ENCODE assay signal across 39 cellular contexts in the genomic region with DNA sequence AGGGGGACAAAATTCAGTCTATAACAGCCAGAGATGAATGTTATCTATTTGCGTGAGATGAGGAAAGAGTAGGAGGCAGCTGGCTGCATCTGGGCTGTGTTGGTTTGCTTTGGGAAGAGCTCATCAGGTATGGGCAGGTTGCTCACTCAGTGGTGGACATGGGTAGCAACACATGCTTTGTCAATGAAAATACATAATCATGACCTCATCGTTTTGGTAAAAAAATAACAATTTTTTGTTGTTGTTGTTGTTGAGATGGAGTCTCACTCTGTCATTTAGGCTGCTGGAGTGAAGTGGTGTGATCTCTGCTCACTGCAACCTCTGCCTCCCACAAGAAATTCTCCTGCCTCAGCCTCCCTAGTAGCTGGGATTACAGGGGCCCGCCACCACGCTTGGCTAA. TPM values are rescaled to one million over a fixed set of nuclear protein-coding genes. Genes with fewer than 3 reads are reported as not detected.
"Had no signal": no experiment of that assay in that cellular context is flagged by ENCODE, and none has a peak within 500 bp of the region (broad histone marks: within the 10 kb centered on the region; RNA-seq: fewer than 3 reads in every experiment).

No MANE protein-coding gene starts in this region.

- H3K9me3 Mint-ChIP-seq: activated B cell treated with CpG ODN at 0.5 μM for 24 hours; activated CD4-positive, alpha-beta memory T cell treated with anti-CD3 and anti-CD28 coated beads for 36 hours; activated CD4-positive, alpha-beta T cell treated with anti-CD3 and anti-CD28 coated beads, Interleukin-2, amount 10 ng/mL, durations not matched to agents 24 days and 14 days; activated CD8-positive, alpha-beta T cell treated with anti-CD3 and anti-CD28 coated beads for 36 hours; activated naive CD4-positive, alpha-beta T cell treated with anti-CD3 and anti-CD28 coated beads for 36 hours; activated naive CD4-positive, alpha-beta T cell treated with anti-CD3 and anti-CD28 coated beads, Interleukin-2, amount 50 U/mL, for 72 hours; activated naive CD8-positive, alpha-beta T cell treated with anti-CD3 and anti-CD28 coated beads for 36 hours; activated T-cell treated with anti-CD3 and anti-CD28 coated beads, Interleukin-2, amount 50 U/mL, for 4 hours; activated T-cell treated with anti-CD3 and anti-CD28 coated beads, Interleukin-2, amount 50 U/mL, for 72 hours; activated T-helper 1 cell treated with anti-CD3 and anti-CD28 coated beads, Interleukin-12 subunit alpha, Interleukin-12 subunit beta, Interleukin-2, Interleukin-4 antibody, amounts not matched to agents 30 ng/mL and 10 ng/mL and 1 ng/mL, durations not matched to agents 14 hours and 24 hours and 36 hours; activated T-helper 17 cell treated with anti-CD3 and anti-CD28 coated beads, Interleukin-2, amount 50 U/mL, for 72 hours; central memory CD8-positive, alpha-beta T cell; T-helper 1 cell treated with Interleukin-12 subunit alpha and Interleukin-12 subunit beta and Interleukin-4 antibody, amounts not matched to agents 30 μg/mL and 1 μg/mL, for 36 hours; T-helper 2 cell treated with Interferon-gamma antibody and Interleukin-4, amounts not matched to agents 5 μg/mL and 100 μg/mL, for 36 hours had no signal

- H3K9me3 ChIP-seq: adrenal gland had no signal

- ATAC-seq: activated CD8-positive, alpha-beta T cell treated with anti-CD3 and anti-CD28 coated beads for 36 hours; activated naive CD4-positive, alpha-beta T cell treated with anti-CD3 and anti-CD28 coated beads, Interleukin-2, amount 50 U/mL, for 72 hours; activated T-cell treated with anti-CD3 and anti-CD28 coated beads, Interleukin-2, amount 50 U/mL, for 4 hours; activated T-cell treated with anti-CD3 and anti-CD28 coated beads, Interleukin-2, amount 50 U/mL, for 72 hours; activated T-helper 17 cell treated with anti-CD3 and anti-CD28 coated beads, Interleukin-2, amount 50 U/mL, for 72 hours had no signal

- H3K27me3 ChIP-seq: adrenal gland, cardiac muscle cell had no signal

- H3K4me1 ChIP-seq: adrenal gland had no signal

- H3K4me1 Mint-ChIP-seq: activated B cell treated with CpG ODN at 0.5 μM for 24 hours; activated CD4-positive, alpha-beta T cell treated with anti-CD3 and anti-CD28 coated beads, Interleukin-2, amount 10 ng/mL, durations not matched to agents 24 days and 14 days; activated naive CD8-positive, alpha-beta T cell treated with anti-CD3 and anti-CD28 coated beads for 36 hours; activated T-helper 17 cell treated with anti-CD3 and anti-CD28 coated beads, Interleukin-2, amount 50 U/mL, for 72 hours; brain; central memory CD8-positive, alpha-beta T cell had no signal

- H3K4me3 ChIP-seq: adrenal gland, cardiac muscle cell had no signal

- FAIRE-seq: bronchial epithelial cell, TTC549 had no signal

- H3K27me3 Mint-ChIP-seq: activated B cell treated with CpG ODN at 0.5 μM for 24 hours; activated CD4-positive, alpha-beta memory T cell treated with anti-CD3 and anti-CD28 coated beads for 36 hours; activated CD8-positive, alpha-beta T cell treated with anti-CD3 and anti-CD28 coated beads for 36 hours; activated naive CD8-positive, alpha-beta T cell treated with anti-CD3 and anti-CD28 coated beads for 36 hours; activated T-helper 17 cell treated with anti-CD3 and anti-CD28 coated beads, Interleukin-2, amount 50 U/mL, for 72 hours; brain; central memory CD8-positive, alpha-beta T cell had no signal

- H3K27ac ChIP-seq: adrenal gland, cardiac muscle cell, VCaP had no signal

- H3K36me3 Mint-ChIP-seq: activated CD4-positive, alpha-beta memory T cell treated with anti-CD3 and anti-CD28 coated beads for 36 hours; activated naive CD4-positive, alpha-beta T cell treated with anti-CD3 and anti-CD28 coated beads, Interleukin-2, amount 50 U/mL, for 72 hours; activated naive CD8-positive, alpha-beta T cell treated with anti-CD3 and anti-CD28 coated beads for 36 hours; brain had no signal

- H3K4me3 Mint-ChIP-seq: activated B cell treated with CpG ODN at 0.5 μM for 24 hours; activated CD4-positive, alpha-beta memory T cell treated with anti-CD3 and anti-CD28 coated beads for 36 hours; activated CD4-positive, alpha-beta T cell treated with anti-CD3 and anti-CD28 coated beads, Interleukin-2, amount 10 ng/mL, durations not matched to agents 24 days and 14 days; activated CD8-positive, alpha-beta T cell treated with anti-CD3 and anti-CD28 coated beads for 36 hours; activated naive CD4-positive, alpha-beta T cell treated with anti-CD3 and anti-CD28 coated beads for 36 hours; activated naive CD8-positive, alpha-beta T cell treated with anti-CD3 and anti-CD28 coated beads for 36 hours; activated T-cell treated with anti-CD3 and anti-CD28 coated beads, Interleukin-2, amount 50 U/mL, for 4 hours; activated T-cell treated with anti-CD3 and anti-CD28 coated beads, Interleukin-2, amount 50 U/mL, for 72 hours; activated T-helper 1 cell treated with anti-CD3 and anti-CD28 coated beads, Interleukin-12 subunit alpha, Interleukin-12 subunit beta, Interleukin-2, Interleukin-4 antibody, amounts not matched to agents 30 ng/mL and 10 ng/mL and 1 ng/mL, durations not matched to agents 14 hours and 24 hours and 36 hours; activated T-helper 17 cell treated with anti-CD3 and anti-CD28 coated beads, Interleukin-2, amount 50 U/mL, for 72 hours; brain; central memory CD8-positive, alpha-beta T cell; T-helper 1 cell treated with Interleukin-12 subunit alpha and Interleukin-12 subunit beta and Interleukin-4 antibody, amounts not matched to agents 30 μg/mL and 1 μg/mL, for 36 hours; T-helper 2 cell treated with Interferon-gamma antibody and Interleukin-4, amounts not matched to agents 5 μg/mL and 100 μg/mL, for 36 hours had no signal

- DNase-seq: activated B cell treated with CpG ODN at 0.5 μM for 24 hours; activated CD4-positive, alpha-beta memory T cell treated with anti-CD3 and anti-CD28 coated beads for 36 hours; activated CD4-positive, alpha-beta T cell treated with anti-CD3 and anti-CD28 coated beads for 4 hours; activated CD4-positive, alpha-beta T cell treated with anti-CD3 and anti-CD28 coated beads, Interleukin-2, amount 10 ng/mL, durations not matched to agents 24 days and 14 days; activated CD4-positive, alpha-beta T cell treated with anti-CD3 and anti-CD28 coated beads, Interleukin-2, amount 50 U/mL, for 1 hour; activated CD4-positive, alpha-beta T cell treated with anti-CD3 and anti-CD28 coated beads, Interleukin-2, amount 50 U/mL, for 4 hours; activated CD4-positive, CD25-positive, alpha-beta regulatory T cell treated with anti-CD3 and anti-CD28 coated beads, Interleukin-2, amount 50 U/mL, for 72 hours; activated CD8-positive, alpha-beta memory T cell treated with anti-CD3 and anti-CD28 coated beads, Interleukin-2, amount 50 U/mL, for 4 hours; activated CD8-positive, alpha-beta T cell treated with anti-CD3 and anti-CD28 coated beads for 36 hours; activated effector memory CD4-positive, alpha-beta T cell treated with anti-CD3 and anti-CD28 coated beads, Interleukin-2, amount 50 U/mL, for 16 hours; activated gamma-delta T cell treated with Interleukin-2 at 50 U/mL for 16 hours; activated naive CD4-positive, alpha-beta T cell; activated naive CD4-positive, alpha-beta T cell treated with anti-CD3 and anti-CD28 coated beads for 36 hours; activated naive CD4-positive, alpha-beta T cell treated with anti-CD3 and anti-CD28 coated beads, Interleukin-2, amount 50 U/mL, for 16 hours; activated naive CD8-positive, alpha-beta T cell treated with anti-CD3 and anti-CD28 coated beads for 36 hours; activated T-cell treated with anti-CD3 and anti-CD28 coated beads for 4 hours; activated T-cell treated with anti-CD3 and anti-CD28 coated beads, Interleukin-2, amount 50 U/mL, for 1 hour; activated T-cell treated with anti-CD3 and anti-CD28 coated beads, Interleukin-2, amount 50 U/mL, for 4 hours; activated T-cell treated with anti-CD3 and anti-CD28 coated beads, Interleukin-2, amount 50 U/mL, for 72 hours; adrenal gland; amniotic stem cell; aorta; caudate nucleus; cerebellar nuclear complex; T-helper 1 cell; T-helper 2 cell; T-helper 9 cell had no signal

- H3K36me3 ChIP-seq: adrenal gland, cardiac muscle cell had no signal

- H3K27ac Mint-ChIP-seq: activated B cell treated with CpG ODN at 0.5 μM for 24 hours; activated CD4-positive, alpha-beta memory T cell treated with anti-CD3 and anti-CD28 coated beads for 36 hours; activated CD4-positive, alpha-beta T cell treated with anti-CD3 and anti-CD28 coated beads, Interleukin-2, amount 10 ng/mL, durations not matched to agents 24 days and 14 days; activated CD8-positive, alpha-beta T cell treated with anti-CD3 and anti-CD28 coated beads for 36 hours; activated naive CD4-positive, alpha-beta T cell treated with anti-CD3 and anti-CD28 coated beads for 36 hours; activated naive CD4-positive, alpha-beta T cell treated with anti-CD3 and anti-CD28 coated beads, Interleukin-2, amount 50 U/mL, for 72 hours; activated naive CD8-positive, alpha-beta T cell treated with anti-CD3 and anti-CD28 coated beads for 36 hours; activated T-cell treated with anti-CD3 and anti-CD28 coated beads, Interleukin-2, amount 50 U/mL, for 72 hours; activated T-helper 1 cell treated with anti-CD3 and anti-CD28 coated beads, Interleukin-12 subunit alpha, Interleukin-12 subunit beta, Interleukin-2, Interleukin-4 antibody, amounts not matched to agents 30 ng/mL and 10 ng/mL and 1 ng/mL, durations not matched to agents 14 hours and 24 hours and 36 hours; activated T-helper 17 cell treated with anti-CD3 and anti-CD28 coated beads, Interleukin-2, amount 50 U/mL, for 72 hours; brain; T-helper 1 cell treated with Interleukin-12 subunit alpha and Interleukin-12 subunit beta and Interleukin-4 antibody, amounts not matched to agents 30 μg/mL and 1 μg/mL, for 36 hours; T-helper 2 cell treated with Interferon-gamma antibody and Interleukin-4, amounts not matched to agents 5 μg/mL and 100 μg/mL, for 36 hours had no signal

RNA-seq across cellular contexts. Expression of gene GLOD5, which starts 16.3 kb away (rescaled TPM):
- total RNA-seq: activated B cell treated with CpG ODN at 0.5 μM for 24 hours; activated CD4-positive, alpha-beta memory T cell treated with anti-CD3 and anti-CD28 coated beads for 36 hours; activated CD4-positive, alpha-beta T cell treated with anti-CD3 and anti-CD28 coated beads, Interleukin-2, amount 10 ng/mL, durations not matched to agents 24 days and 14 days; activated CD8-positive, alpha-beta memory T cell treated with anti-CD3 and anti-CD28 coated beads for 36 hours; activated CD8-positive, alpha-beta T cell treated with anti-CD3 and anti-CD28 coated beads for 36 hours; activated naive CD4-positive, alpha-beta T cell treated with anti-CD3 and anti-CD28 coated beads for 36 hours; activated naive CD4-positive, alpha-beta T cell treated with anti-CD3 and anti-CD28 coated beads, Interleukin-2, amount 50 U/mL, for 72 hours; activated naive CD8-positive, alpha-beta T cell treated with anti-CD3 and anti-CD28 coated beads for 36 hours; activated T-cell treated with anti-CD3 and anti-CD28 coated beads, Interleukin-2, amount 50 U/mL, for 4 hours; activated T-cell treated with anti-CD3 and anti-CD28 coated beads, Interleukin-2, amount 50 U/mL, for 72 hours; activated T-helper 1 cell treated with anti-CD3 and anti-CD28 coated beads, Interleukin-12 subunit alpha, Interleukin-12 subunit beta, Interleukin-2, Interleukin-4 antibody, amounts not matched to agents 30 ng/mL and 10 ng/mL and 1 ng/mL, durations not matched to agents 14 hours and 24 hours and 36 hours; activated T-helper 17 cell treated with anti-CD3 and anti-CD28 coated beads, Interleukin-2, amount 50 U/mL, for 72 hours; adrenal gland; aorta; bronchial epithelial cell; cardiac muscle cell had no signal
- polyA plus RNA-seq: adrenal gland, cardiac muscle cell had no signal

RNA-seq across cellular contexts. Expression of gene GATA1, which starts 41.2 kb away (rescaled TPM):
- total RNA-seq: activated B cell treated with CpG ODN at 0.5 μM for 24 hours; activated CD4-positive, alpha-beta memory T cell treated with anti-CD3 and anti-CD28 coated beads for 36 hours; activated CD4-positive, alpha-beta T cell treated with anti-CD3 and anti-CD28 coated beads, Interleukin-2, amount 10 ng/mL, durations not matched to agents 24 days and 14 days; activated CD8-positive, alpha-beta memory T cell treated with anti-CD3 and anti-CD28 coated beads for 36 hours; activated CD8-positive, alpha-beta T cell treated with anti-CD3 and anti-CD28 coated beads for 36 hours; activated naive CD4-positive, alpha-beta T cell treated with anti-CD3 and anti-CD28 coated beads for 36 hours; activated naive CD8-positive, alpha-beta T cell treated with anti-CD3 and anti-CD28 coated beads for 36 hours; activated T-helper 1 cell treated with anti-CD3 and anti-CD28 coated beads, Interleukin-12 subunit alpha, Interleukin-12 subunit beta, Interleukin-2, Interleukin-4 antibody, amounts not matched to agents 30 ng/mL and 10 ng/mL and 1 ng/mL, durations not matched to agents 14 hours and 24 hours and 36 hours; activated T-helper 17 cell treated with anti-CD3 and anti-CD28 coated beads, Interleukin-2, amount 50 U/mL, for 72 hours; bronchial epithelial cell; cardiac muscle cell had no signal
- polyA plus RNA-seq: adrenal gland, aorta had no signal
